8 cellular contexts compared by ENCODE assay signal in genomic region chr7:44921607-44922350, GRCh38. TPM values are rescaled to one million over a fixed set of nuclear protein-coding genes. Genes with fewer than 3 reads are reported as not detected.
DNase-seq lines count a peak whose midpoint lies in the region; ATAC-seq and TF ChIP-seq lines count a peak whose summit lies in the region.

No MANE protein-coding gene starts in this region.

- H4K20me1 ChIP-seq in osteoblast (ENCODE audit: insufficient read depth, low read length), result no peaks in the 10 kb centered on the region

- TF ChIP-seq POLR2A in testis (IDR thresholded peaks at IDR 0.05), result no peak

- H3K4me1 ChIP-seq in SJSA1 (replicated peaks) (no peaks in the 10 kb centered on the region), osteoblast (ENCODE audit: insufficient read depth, low read length) (no peaks in the 10 kb centered on the region), testis (no peaks in the 10 kb centered on the region)

- no peak overlapping the region for H3K4me2 ChIP-seq in osteoblast (ENCODE audit: insufficient read depth, low read length)

- H2AFZ ChIP-seq in osteoblast (ENCODE audit: low read length), result no peak overlapping the region

- no peaks in the 10 kb centered on the region for H3K79me2 ChIP-seq in osteoblast (ENCODE audit: insufficient read depth, low read length)

- intact Hi-C loops in testis (cut with DNase I; ENCODE audit: low total_unique reads), result no loop called here

- H3K4me3 ChIP-seq in MG63, result no peak overlapping the region
- H3K4me3 ChIP-seq in SJSA1, result no peak overlapping the region
- H3K4me3 ChIP-seq in osteoblast (ENCODE audit: insufficient read depth, low read length), result no peak overlapping the region
- no peak overlapping the region for H3K4me3 ChIP-seq in testis

- no peaks in the 10 kb centered on the region for H3K36me3 ChIP-seq in MG63
- no peaks in the 10 kb centered on the region for H3K36me3 ChIP-seq in SJSA1
- no peaks in the 10 kb centered on the region for H3K36me3 ChIP-seq in osteoblast (ENCODE audit: insufficient read depth, low read length)
- no peaks in the 10 kb centered on the region for H3K36me3 ChIP-seq in testis (ENCODE audit: low read depth, missing control alignments)

- TF ChIP-seq CTCF in osteoblast (IDR thresholded peaks at IDR 0.05; ENCODE audit: extremely low read depth, low read depth, low read length), result peak; percentile 73
- TF ChIP-seq CTCF in testis (IDR thresholded peaks at IDR 0.05), result peak; percentile 49 to 81 (median 52)

- DNase-seq in D341Med (ENCODE audit: low spot score) (peak; percentile 88), MG63 (peak; percentile 70), SJSA1 (ENCODE audit: low read depth in 1 of 2, low spot score in 2 of 2) (peak; percentile 37 to 87), activated gamma-delta T cell (lab: John Stamatoyannopoulos, UW) (peak; percentile 82), foreskin melanocyte (peak; percentile 47), osteoblast (ENCODE audit: insufficient read length, low spot score, missing footprints) (peak; percentile 93), testis (peak; percentile 93)

- ATAC-seq in GM21723 (IDR thresholded peaks at IDR 0.05; ENCODE audit: unreplicated experiment), result peak; percentile 90

- no peaks in the 10 kb centered on the region; the same call in 1 of the 2 replicates for H3K9me3 ChIP-seq in MG63
- H3K9me3 ChIP-seq in SJSA1 (replicated peaks), result no peaks in the 10 kb centered on the region
- H3K9me3 ChIP-seq in osteoblast (ENCODE audit: low read depth, low read length), result no peaks in the 10 kb centered on the region
- H3K9me3 ChIP-seq in testis, result no peaks in the 10 kb centered on the region

- no peak overlapping the region for H3K27ac ChIP-seq in SJSA1
- H3K27ac ChIP-seq in osteoblast (ENCODE audit: low read depth, low read length), result no peak overlapping the region
- no peak overlapping the region for H3K27ac ChIP-seq in testis

- WGBS in testis, 2 donors, result 49 to 57% methylated on average over 12 to 14 of the region's 14 CpGs

- H3K27me3 ChIP-seq in MG63, result no peaks in the 10 kb centered on the region
- 0 out of 2 replicates have a peak, but pooled peaks cover 2% of the 10 kb centered on the region for H3K27me3 ChIP-seq in SJSA1 (replicated peaks)
- no peaks in the 10 kb centered on the region for H3K27me3 ChIP-seq in osteoblast (ENCODE audit: insufficient read depth, low read length)
- no peaks in the 10 kb centered on the region for H3K27me3 ChIP-seq in testis

RNA-seq across cellular contexts. Expression of gene PURB, which starts 36.4 kb away (rescaled TPM):
- 12.0 and 18.0 TPM in 2 replicates for total RNA-seq in MG63 (2014; rRNA removed; shearing (Covaris generic); ENCODE audit: low replicate concordance)
- 10.4 and 23.0 TPM in 2 replicates for total RNA-seq in SJSA1 (2014; rRNA removed; shearing (Covaris generic))
- 22.7 and 22.8 TPM in 2 replicates for total RNA-seq in osteoblast
- total RNA-seq in testis, result 10 to 100 TPM; 22.4 to 23.9 TPM
- polyA plus RNA-seq in testis (ENCODE audit: insufficient read depth, low read depth, low replicate concordance), result 14.7 TPM

RNA-seq across cellular contexts. Expression of gene MYO1G, which starts 57.0 kb away (rescaled TPM):
- 0.03 TPM in 1 of 2 replicates, not detected in the other for total RNA-seq in MG63 (2014; rRNA removed; shearing (Covaris generic); ENCODE audit: low replicate concordance)
- total RNA-seq in SJSA1 (2014; rRNA removed; shearing (Covaris generic)), result 0.11 TPM in 1 of 2 replicates, not detected in the other
- total RNA-seq in osteoblast (0.29 and 0.36 TPM in 2 replicates), testis (1 to 10 TPM in 1 of 2 donors, under 1 TPM in 1; 0.63 to 1.7 TPM)
- 2.5 TPM for polyA plus RNA-seq in testis (ENCODE audit: insufficient read depth, low read depth, low replicate concordance)
